Comparison of ENCODE assay signal across 28 cellular contexts in genomic region chr2:88835726-88836125, GRCh38.
DNase-seq lines count a peak whose midpoint lies in the region; ATAC-seq, FAIRE-seq and TF ChIP-seq lines count a peak whose summit lies in the region.
"Had no signal": no experiment of that assay in that cellular context is flagged by ENCODE, and none has a peak within 500 bp of the region (broad histone marks: within the 10 kb centered on the region; RNA-seq: fewer than 3 reads in every experiment).

No MANE protein-coding gene starts in this region.

- no peak overlapping the region for H2AFZ ChIP-seq in KMS-11 (ENCODE audit: low read depth)

- no peak for TF ChIP-seq CTCF in KMS-11 (conservative IDR thresholded peaks at IDR 0.05; ENCODE audit: low read depth, low read length)

- peak; percentile 87 for FAIRE-seq in GM12891 (lab: Jason Lieb, UNC)
- FAIRE-seq: A549, G401.6, GM18507, H1, HepG2, K562 had no signal

- H3K4me3 ChIP-seq in KMS-11 (IDR thresholded peaks at IDR 0.05; ENCODE audit: insufficient read depth, low read depth, low read length) = peak overlapping the region; percentile 73
- H3K4me3 ChIP-seq: A549, K562, MG63 had no signal

- peaks cover 96% of the 10 kb centered on the region for H3K4me1 ChIP-seq in KMS-11 (ENCODE audit: low read depth, poor library complexity, severe bottlenecking)
- H3K4me1 ChIP-seq: A549, Caco-2 had no signal

- peak overlapping the region; percentile 99 for H3K27ac ChIP-seq in KMS-11
- H3K27ac ChIP-seq: A549, C4-2B, RWPE1 had no signal

- H3K9ac ChIP-seq in KMS-11 = peak overlapping the region; percentile 99

- peaks cover 2% of the 10 kb centered on the region for H3K4me1 Mint-ChIP-seq in T-helper 17 cell
- H3K4me1 Mint-ChIP-seq in stimulated activated memory B cell treated with anti-CD40 and anti-IgM and Interleukin-4, amounts not matched to agents 10 μg/mL and 1 μg/mL and 100 μg/mL, for 72 hours = peaks cover 50% of the 10 kb centered on the region

- H4K20me1 ChIP-seq in KMS-11 (ENCODE audit: insufficient read depth) = no peaks in the 10 kb centered on the region

- peak; percentile 68; the same call in 1 of the 2 replicates for TF ChIP-seq POLR2A in GM12891 (IDR thresholded peaks at IDR 0.05; ENCODE audit: low read depth, low read length)

- H3K27ac Mint-ChIP-seq in T-helper 17 cell = peak overlapping the region; percentile 19
- H3K27ac Mint-ChIP-seq in stimulated activated memory B cell treated with anti-CD40 and anti-IgM and Interleukin-4, amounts not matched to agents 10 μg/mL and 1 μg/mL and 100 μg/mL, for 72 hours = peak overlapping the region; percentile 97
- H3K27ac Mint-ChIP-seq: CD8-positive, alpha-beta T cell had no signal

- H3K4me3 Mint-ChIP-seq in T-helper 17 cell = no peak overlapping the region
- peak overlapping the region; percentile 50 for H3K4me3 Mint-ChIP-seq in stimulated activated memory B cell treated with anti-CD40 and anti-IgM and Interleukin-4, amounts not matched to agents 10 μg/mL and 1 μg/mL and 100 μg/mL, for 72 hours
- H3K4me3 Mint-ChIP-seq: CD8-positive, alpha-beta T cell had no signal

- peak overlapping the region; percentile 98 for H3K4me2 ChIP-seq in KMS-11
- H3K4me2 ChIP-seq: A549 had no signal

- ATAC-seq in T-helper 17 cell (no peak), HG02870 (IDR thresholded peaks at IDR 0.05; ENCODE audit: unreplicated experiment) (no peak)
- ATAC-seq in stimulated activated memory B cell treated with anti-CD40 and anti-IgM and Interleukin-4, amounts not matched to agents 10 μg/mL and 1 μg/mL and 100 μg/mL, for 72 hours = no peak
- ATAC-seq: A549; CD8-positive, alpha-beta T cell; HepG2; K562 had no signal

- H3K27me3 Mint-ChIP-seq in T-helper 17 cell = peaks cover 25% of the 10 kb centered on the region
- H3K27me3 Mint-ChIP-seq in stimulated activated memory B cell treated with anti-CD40 and anti-IgM and Interleukin-4, amounts not matched to agents 10 μg/mL and 1 μg/mL and 100 μg/mL, for 72 hours = no peaks in the 10 kb centered on the region

- no peaks in the 10 kb centered on the region for H3K27me3 ChIP-seq in KMS-11 (ENCODE audit: insufficient read depth, low read depth)
- H3K27me3 ChIP-seq: MG63 had no signal

- H3K79me2 ChIP-seq in KMS-11 (ENCODE audit: insufficient read depth, low read depth) = peaks cover 87% of the 10 kb centered on the region

- peaks cover 2% of the 10 kb centered on the region for H3K36me3 Mint-ChIP-seq in T-helper 17 cell (ENCODE audit: low read depth)
- H3K36me3 Mint-ChIP-seq in stimulated activated memory B cell treated with anti-CD40 and anti-IgM and Interleukin-4, amounts not matched to agents 10 μg/mL and 1 μg/mL and 100 μg/mL, for 72 hours = peaks cover 5% of the 10 kb centered on the region
- H3K36me3 Mint-ChIP-seq: CD8-positive, alpha-beta T cell had no signal

- DNase-seq in GM12891 (ENCODE audit: insufficient read length, low spot score) (no peak), T-helper 17 cell (no peak), UCSD-AML1 (lab: John Stamatoyannopoulos, UW; ENCODE audit: unreplicated experiment) (no peak)
- DNase-seq in stimulated activated CD8-positive, alpha-beta memory T cell treated with anti-CD3 and anti-CD28 coated beads, Interleukin-4, amount 100 ng/mL, for 48 hours = no peak
- DNase-seq: Caco-2; CD8-positive, alpha-beta T cell; HCEC 1CT; MG63; NCI-H1105 treated with DMSO at 0.1 percent for 48 hours; NCI-H146; NCI-H1930; NCI-H2107; NCI-H524; NCI-H774; NK-92 treated with Interleukin-12 subunit alpha and Interleukin-12 subunit beta, amount 100 ng/mL, for 24 hours; SHP77; T-helper 1 cell had no signal

- no peaks in the 10 kb centered on the region for H3K36me3 ChIP-seq in KMS-11 (ENCODE audit: insufficient read depth)
- H3K36me3 ChIP-seq: MG63 had no signal

- no peaks in the 10 kb centered on the region for H3K9me3 Mint-ChIP-seq in stimulated activated memory B cell treated with anti-CD40 and anti-IgM and Interleukin-4, amounts not matched to agents 10 μg/mL and 1 μg/mL and 100 μg/mL, for 72 hours
- H3K9me3 Mint-ChIP-seq: CD8-positive, alpha-beta T cell had no signal

- H3K9me3 ChIP-seq in T-helper 17 cell (ENCODE audit: control insufficient read depth, low read length, poor library complexity, severe bottlenecking) = no peaks in the 10 kb centered on the region
- H3K9me3 ChIP-seq: A549, Caco-2, MG63 had no signal

TF ChIP-seq in GM12891, 5 proteins besides CTCF, POLR2A, EP300 and RAD21:
- TF ChIP-seq POLR2AphosphoS5 (IDR thresholded peaks at IDR 0.05; ENCODE audit: low read depth, low read length) = peak; percentile 72; the same call in 1 of the 2 replicates
- 0 out of 2 replicates have a peak, but pooled peaks have one; percentile 70 for TF ChIP-seq TAF1 (IDR thresholded peaks at IDR 0.05; ENCODE audit: low read depth, low read length)
- TF ChIP-seq PAX5 (IDR thresholded peaks at IDR 0.05; ENCODE audit: insufficient read depth, low read length, severe bottlenecking) = no peak
- TF ChIP-seq SPI1 (IDR thresholded peaks at IDR 0.05; ENCODE audit: low read depth, low read length) = no peak
- no peak for TF ChIP-seq POU2F2 (IDR thresholded peaks at IDR 0.05; ENCODE audit: low read depth, low read length)
